Comparison of ENCODE assay signal across 20 cellular contexts in genomic region chr10:131082201-131082850, GRCh38.
A peak's percentile ranks its signal among the peaks of the same experiment; 100 is the strongest.
DNase-seq lines count a peak whose midpoint lies in the region; ATAC-seq and TF ChIP-seq lines count a peak whose summit lies in the region.
"Had no signal": no experiment of that assay in that cellular context is flagged by ENCODE, and none has a peak within 500 bp of the region (broad histone marks: within the 10 kb centered on the region; RNA-seq: fewer than 3 reads in every experiment).

No MANE protein-coding gene starts in this region.

- intact Hi-C loops in left lung (cut with DNase I), result no loop called here

- no peak for ATAC-seq in left lung
- ATAC-seq: HepG2, K562 had no signal

- H3K4me2 ChIP-seq in BLaER1 treated with 17β-estradiol and CSF1 and Interleukin-3, amounts not matched to agents 10 nM and 100 nM, result peak overlapping the region in 9 of 11 experiments; percentile 56 to 85 (median 71); a peak in 15 of 22 replicates
- H3K4me2 ChIP-seq: SK-N-SH had no signal

- H3K27ac ChIP-seq in BLaER1 treated with 17β-estradiol and CSF1 and Interleukin-3, amounts not matched to agents 10 nM and 100 nM, result no peak overlapping the region
- H3K27ac ChIP-seq in skeletal muscle tissue (ENCODE audit: low read depth, low read length) (no peak overlapping the region), left lung (no peak overlapping the region)

- H3K9me3 ChIP-seq in BLaER1 treated with 17β-estradiol and CSF1 and Interleukin-3, amounts not matched to agents 10 nM and 100 nM (replicated peaks in 1 of 11), result no peaks in the 10 kb centered on the region
- H3K9me3 ChIP-seq in skeletal muscle tissue (ENCODE audit: control insufficient read depth in 3 of 3, low read length in 3 of 3), result no peaks in the 10 kb centered on the region
- no peaks in the 10 kb centered on the region for H3K9me3 ChIP-seq in left lung
- H3K9me3 ChIP-seq: MG63, SK-N-SH had no signal

- peak; percentile 32 for DNase-seq in H7
- DNase-seq in myocyte (ENCODE audit: low read depth), result peak; percentile 7
- DNase-seq in left lung, result no peak
- no peak for DNase-seq in LoVo (ENCODE audit: low spot score)
- DNase-seq in stimulated activated CD4-positive, alpha-beta T cell treated with anti-CD3 and anti-CD28 coated beads, Interleukin-4, amount 100 ng/mL, for 1 hour, result no peak
- DNase-seq: DMS153, H9, MG63, NCI-H1105 treated with DMSO at 0.1 percent for 48 hours, NCI-H146, NCI-H1930, NCI-H2107, NCI-H446, NCI-H524 treated with DMSO at 0.1 percent for 48 hours, NCI-H774 had no signal

- TF ChIP-seq CTCF in left lung (IDR thresholded peaks at IDR 0.05), result no peak

- H3K4me3 ChIP-seq in BLaER1 treated with 17β-estradiol and CSF1 and Interleukin-3, amounts not matched to agents 10 nM and 100 nM, result no peak overlapping the region
- no peak overlapping the region for H3K4me3 ChIP-seq in H7 (ENCODE audit: insufficient read depth, low read depth, low read length)
- no peak overlapping the region for H3K4me3 ChIP-seq in skeletal muscle tissue (ENCODE audit: low read length in 3 of 3)
- no peak overlapping the region for H3K4me3 ChIP-seq in left lung
- H3K4me3 ChIP-seq: K562, MG63 had no signal

- 0 out of 22 replicates have a peak, but pooled peaks cover 0 to under 1% (median 0%) of the 10 kb centered on the region in 11 experiments for H4K20me1 ChIP-seq in BLaER1 treated with 17β-estradiol and CSF1 and Interleukin-3, amounts not matched to agents 10 nM and 100 nM

- no peaks in the 10 kb centered on the region for H3K27me3 ChIP-seq in BLaER1 treated with 17β-estradiol and CSF1 and Interleukin-3, amounts not matched to agents 10 nM and 100 nM
- H3K27me3 ChIP-seq in H7 (ENCODE audit: control insufficient read depth, insufficient read depth, low read length), result no peaks in the 10 kb centered on the region
- H3K27me3 ChIP-seq in skeletal muscle tissue (ENCODE audit: control insufficient read depth in 3 of 3, insufficient read depth in 3 of 3, low read length in 3 of 3), result peaks cover 10 to 36% (median 15%) of the 10 kb centered on the region in 3 donors
- peaks cover 0 to 32% of the 10 kb centered on the region in 2 donors for H3K27me3 ChIP-seq in left lung
- H3K27me3 ChIP-seq: MG63 had no signal

- H3K9ac ChIP-seq in BLaER1 treated with 17β-estradiol and CSF1 and Interleukin-3, amounts not matched to agents 10 nM and 100 nM, result no peak overlapping the region
- peak overlapping the region in 2 of 3 donors; percentile 33 for H3K9ac ChIP-seq in skeletal muscle tissue (ENCODE audit: low read depth in 1 of 3, low read length in 3 of 3)
- H3K9ac ChIP-seq: SK-N-SH had no signal

- no peaks in the 10 kb centered on the region for H3K36me3 ChIP-seq in BLaER1 treated with 17β-estradiol and CSF1 and Interleukin-3, amounts not matched to agents 10 nM and 100 nM
- H3K36me3 ChIP-seq in H7 (replicated peaks; ENCODE audit: control insufficient read depth, insufficient read depth, low read length) (no peaks in the 10 kb centered on the region), skeletal muscle tissue (ENCODE audit: control insufficient read depth in 3 of 3, insufficient read depth in 3 of 3, low read length in 3 of 3) (no peaks in the 10 kb centered on the region), left lung (no peaks in the 10 kb centered on the region)
- H3K36me3 ChIP-seq: MG63 had no signal

- peaks cover 23 to 56% (median 49%) of the 10 kb centered on the region in 10 experiments for H3K4me1 ChIP-seq in BLaER1 treated with 17β-estradiol and CSF1 and Interleukin-3, amounts not matched to agents 10 nM and 100 nM
- H3K4me1 ChIP-seq in skeletal muscle tissue (ENCODE audit: control insufficient read depth in 3 of 3, insufficient read depth in 3 of 3, low read length in 3 of 3) (peaks cover 7 to 12% (median 8%) of the 10 kb centered on the region in 3 donors), left lung (no peaks in the 10 kb centered on the region)

Comparison
In these comparisons a context has a peak if more than half of its experiments do, and no peak if none do; other contexts are left out.
1. H3K9ac ChIP-seq: peak in skeletal muscle tissue (2 of 3); none in BLaER1 treated with 17β-estradiol and CSF1 and Interleukin-3, amounts not matched to agents 10 nM and 100 nM (0 of 11).
2. DNase-seq: peak in H7 (single experiment) and myocyte (single experiment); none in left lung (0 of 2), LoVo (single experiment) and stimulated activated CD4-positive, alpha-beta T cell treated with anti-CD3 and anti-CD28 coated beads, Interleukin-4, amount 100 ng/mL, for 1 hour (single experiment).